In the genomic region with DNA sequence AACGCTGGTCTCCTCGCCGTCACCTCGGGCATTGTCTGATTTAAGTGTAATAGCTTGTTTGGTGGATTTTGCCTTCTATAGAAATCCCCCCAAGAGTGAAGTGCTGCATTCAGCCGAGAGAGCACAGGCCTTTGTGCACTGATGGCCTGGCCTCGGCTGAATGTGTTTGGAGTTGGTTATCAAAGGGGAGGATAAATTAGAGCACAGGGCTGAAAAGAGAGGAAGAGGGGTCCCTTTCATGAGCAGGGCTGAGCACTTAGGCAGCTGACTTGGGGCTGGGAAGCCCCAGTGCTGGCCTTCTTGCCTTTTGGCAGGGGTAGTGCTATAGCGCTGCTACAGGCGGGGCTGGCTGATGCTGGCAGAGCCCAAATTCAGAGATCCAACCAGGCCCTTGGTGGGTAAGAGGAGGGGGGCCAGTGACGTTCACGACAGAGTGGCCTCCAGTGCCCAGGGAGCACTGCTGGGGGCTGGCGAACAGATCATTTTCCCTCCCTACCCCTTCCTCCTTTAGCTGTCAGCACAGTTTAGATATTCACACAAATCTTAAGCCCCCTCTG, we compare ENCODE assay signal across 24 cellular contexts.
DNase-seq lines count a peak whose midpoint lies in the region; ATAC-seq and TF ChIP-seq lines count a peak whose summit lies in the region.
"Had no signal": no experiment of that assay in that cellular context is flagged by ENCODE, and none has a peak within 500 bp of the region (broad histone marks: within the 10 kb centered on the region; RNA-seq: fewer than 3 reads in every experiment).

No MANE protein-coding gene starts in this region.

- no peak overlapping the region for H3K4me3 ChIP-seq in heart right ventricle
- no peak overlapping the region for H3K4me3 ChIP-seq in gastroesophageal sphincter
- H3K4me3 ChIP-seq: adrenal gland, GM12878, SJCRH30, thoracic aorta had no signal

- H3K27ac ChIP-seq in heart right ventricle (no peak overlapping the region), gastroesophageal sphincter (no peak overlapping the region)
- H3K27ac ChIP-seq: adrenal gland, SJCRH30, thoracic aorta had no signal

- H3K4me1 ChIP-seq in heart right ventricle (peaks cover 0 to 20% (median 0%) of the 10 kb centered on the region in 9 donors), gastroesophageal sphincter (no peaks in the 10 kb centered on the region)
- H3K4me1 ChIP-seq: adrenal gland had no signal

- 73 to 84% methylated on average over 10 to 11 of the region's 11 CpGs for WGBS in heart right ventricle, 2 donors
- WGBS in gastroesophageal sphincter (ENCODE audit: low coverage in 1 of 2), 2 donors: 68 to 82% methylated on average over 8 to 10 of the region's 11 CpGs

- H3K9me3 ChIP-seq in heart right ventricle: no peaks in the 10 kb centered on the region
- H3K9me3 ChIP-seq in gastroesophageal sphincter: no peaks in the 10 kb centered on the region
- H3K9me3 ChIP-seq: adrenal gland, SJCRH30, thoracic aorta had no signal

- H3K27me3 ChIP-seq in heart right ventricle (peaks cover 0 to 33% (median 4%) of the 10 kb centered on the region in 7 donors), gastroesophageal sphincter (peaks cover 22% of the 10 kb centered on the region)
- H3K27me3 ChIP-seq: SJCRH30 had no signal

- no peaks in the 10 kb centered on the region for H3K9me3 Mint-ChIP-seq in activated T-cell treated with anti-CD3 and anti-CD28 coated beads, Interleukin-2, amount 50 U/mL, for 4 hours
- H3K9me3 Mint-ChIP-seq: activated CD4-positive, alpha-beta T cell treated with anti-CD3 and anti-CD28 coated beads, Interleukin-2, amount 10 ng/mL, durations not matched to agents 7 days and 5 days; activated naive CD4-positive, alpha-beta T cell treated with anti-CD3 and anti-CD28 coated beads for 36 hours; activated T-cell treated with anti-CD3 and anti-CD28 coated beads, Interleukin-2, amount 50 U/mL, for 72 hours; CD4-positive, alpha-beta T cell; stimulated activated naive CD8-positive, alpha-beta T cell treated with anti-CD3 and anti-CD28 coated beads, Interleukin-15, Interleukin-2, amounts not matched to agents 100 ng/mL and 50 ng/mL, for 24 hours had no signal

- H3K4me1 Mint-ChIP-seq in activated T-cell treated with anti-CD3 and anti-CD28 coated beads, Interleukin-2, amount 50 U/mL, for 4 hours (ENCODE audit: low read depth): no peaks in the 10 kb centered on the region
- H3K4me1 Mint-ChIP-seq: activated CD4-positive, alpha-beta T cell treated with anti-CD3 and anti-CD28 coated beads, Interleukin-2, amount 10 ng/mL, durations not matched to agents 7 days and 5 days had no signal

- intact Hi-C loops in heart right ventricle (cut with DNase I): no loop called here

- H3K36me3 ChIP-seq in heart right ventricle: no peaks in the 10 kb centered on the region
- H3K36me3 ChIP-seq in gastroesophageal sphincter: no peaks in the 10 kb centered on the region
- H3K36me3 ChIP-seq: adrenal gland, SJCRH30, thoracic aorta had no signal

- ATAC-seq in heart right ventricle (peak; percentile 57 to 87 (median 68)), gastroesophageal sphincter (no peak)
- no peak for ATAC-seq in activated T-cell treated with anti-CD3 and anti-CD28 coated beads, Interleukin-2, amount 50 U/mL, for 4 hours
- ATAC-seq: activated T-cell treated with anti-CD3 and anti-CD28 coated beads, Interleukin-2, amount 50 U/mL, for 72 hours; GM12878; Panc1 had no signal

- no peak overlapping the region for H3K4me3 Mint-ChIP-seq in activated T-cell treated with anti-CD3 and anti-CD28 coated beads, Interleukin-2, amount 50 U/mL, for 4 hours
- H3K4me3 Mint-ChIP-seq: activated CD4-positive, alpha-beta T cell treated with anti-CD3 and anti-CD28 coated beads, Interleukin-2, amount 10 ng/mL, durations not matched to agents 7 days and 5 days; activated naive CD4-positive, alpha-beta T cell treated with anti-CD3 and anti-CD28 coated beads for 36 hours; activated T-cell treated with anti-CD3 and anti-CD28 coated beads, Interleukin-2, amount 50 U/mL, for 72 hours; CD4-positive, alpha-beta T cell; stimulated activated naive CD8-positive, alpha-beta T cell treated with anti-CD3 and anti-CD28 coated beads, Interleukin-15, Interleukin-2, amounts not matched to agents 100 ng/mL and 50 ng/mL, for 24 hours had no signal

- TF ChIP-seq POLR2A in gastroesophageal sphincter (IDR thresholded peaks at IDR 0.05): no peak

- no peak for TF ChIP-seq EP300 in gastroesophageal sphincter (IDR thresholded peaks at IDR 0.05)

- peaks cover 14% of the 10 kb centered on the region for H3K27me3 Mint-ChIP-seq in activated T-cell treated with anti-CD3 and anti-CD28 coated beads, Interleukin-2, amount 50 U/mL, for 4 hours (ENCODE audit: low read depth)

- DNase-seq in NCI-H748 (lab: John Stamatoyannopoulos, UW; ENCODE audit: unreplicated experiment): peak; percentile 34
- no peak for DNase-seq in NCI-H748 treated with DMSO at 0.1 percent for 48 hours (lab: John Stamatoyannopoulos, UW)
- DNase-seq in NCI-H2227 treated with DMSO at 0.1 percent for 48 hours (lab: John Stamatoyannopoulos, UW): peak; percentile 37
- DNase-seq in heart right ventricle: no peak
- peak; percentile 32 for DNase-seq in putamen (ENCODE audit: low spot score)
- no peak for DNase-seq in GF-D8 (lab: John Stamatoyannopoulos, UW)
- DNase-seq in activated T-cell treated with anti-CD3 and anti-CD28 coated beads, Interleukin-2, amount 50 U/mL, for 4 hours: no peak
- DNase-seq: 8988T; activated CD4-positive, alpha-beta T cell treated with anti-CD3 and anti-CD28 coated beads, Interleukin-2, amount 10 ng/mL, durations not matched to agents 7 days and 5 days; activated naive CD4-positive, alpha-beta T cell treated with anti-CD3 and anti-CD28 coated beads for 36 hours; activated T-cell treated with anti-CD3 and anti-CD28 coated beads, Interleukin-2, amount 50 U/mL, for 72 hours; adrenal gland; CD4-positive, alpha-beta T cell; GOT3; kidney glomerular epithelial cell; NCI-H1694; NCI-H226; T1000 had no signal

- TF ChIP-seq CTCF in heart right ventricle (IDR thresholded peaks at IDR 0.05) (no peak), gastroesophageal sphincter (IDR thresholded peaks at IDR 0.05) (no peak)

- H3K36me3 Mint-ChIP-seq in activated T-cell treated with anti-CD3 and anti-CD28 coated beads, Interleukin-2, amount 50 U/mL, for 4 hours (ENCODE audit: insufficient read depth): no peaks in the 10 kb centered on the region

Comparison
In these comparisons a context has a peak if more than half of its experiments do, and no peak if none do; other contexts are left out.
1. DNase-seq: peak in NCI-H748 (single experiment), NCI-H2227 treated with DMSO at 0.1 percent for 48 hours (single experiment) and putamen (single experiment); none in NCI-H748 treated with DMSO at 0.1 percent for 48 hours (single experiment), heart right ventricle (0 of 2), GF-D8 (single experiment) and activated T-cell treated with anti-CD3 and anti-CD28 coated beads, Interleukin-2, amount 50 U/mL, for 4 hours (single experiment).
2. ATAC-seq: peak in heart right ventricle (8 of 8); none in gastroesophageal sphincter (single experiment) and activated T-cell treated with anti-CD3 and anti-CD28 coated beads, Interleukin-2, amount 50 U/mL, for 4 hours (0 of 2).